30 cellular contexts compared by ENCODE assay signal in the genomic region with DNA sequence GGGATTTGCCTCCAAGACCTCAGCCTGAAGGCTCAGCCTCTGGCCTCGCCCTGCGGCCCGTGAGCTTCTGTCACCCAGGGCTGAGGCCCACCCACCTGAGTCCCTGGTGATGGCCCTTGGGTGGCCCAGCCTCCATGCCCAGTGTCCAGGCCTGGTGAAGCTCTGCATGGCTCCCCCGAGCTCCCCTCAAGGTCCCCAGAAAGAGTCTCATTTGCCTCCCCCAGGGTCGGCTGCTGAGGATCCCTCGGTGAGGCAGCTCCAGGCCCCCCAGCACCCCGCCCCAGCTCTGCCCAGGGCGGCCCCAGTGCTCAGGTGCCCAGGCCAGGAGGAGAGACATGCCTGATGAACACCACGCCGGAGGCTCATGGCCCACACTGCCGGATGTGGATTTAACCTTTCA. TPM values are rescaled to one million over a fixed set of nuclear protein-coding genes. Genes with fewer than 3 reads are reported as not detected.
"Had no signal": no experiment of that assay in that cellular context is flagged by ENCODE, and none has a peak within 500 bp of the region (broad histone marks: within the 10 kb centered on the region; RNA-seq: fewer than 3 reads in every experiment).

No MANE protein-coding gene starts in this region.

- H3K4me1 ChIP-seq: tibial artery, transverse colon, upper lobe of left lung, upper lobe of right lung, uterus had no signal

- H3K4me3 Mint-ChIP-seq: stimulated activated effector memory CD8-positive, alpha-beta T cell treated with anti-CD3 and anti-CD28 coated beads, Interleukin-12 subunit alpha, Interleukin-12 subunit beta, amount 100 ng/mL, for 72 hours; stimulated activated memory B cell treated with anti-CD40 and anti-IgM and Interleukin-4, amounts not matched to agents 10 μg/mL and 1 μg/mL and 100 μg/mL, for 72 hours; stimulated activated naive B cell treated with anti-CD40 and anti-IgM and Interleukin-4, amounts not matched to agents 10 μg/mL and 1 μg/mL and 100 μg/mL, for 72 hours; stimulated activated naive CD8-positive, alpha-beta T cell treated with anti-CD3 and anti-CD28 coated beads, Interleukin-15, amount 100 ng/mL, for 72 hours; stimulated activated naive CD8-positive, alpha-beta T cell treated with anti-CD3 and anti-CD28 coated beads, Interleukin-15, Interleukin-2, amounts not matched to agents 100 ng/mL and 50 ng/mL, for 24 hours; type B pancreatic cell had no signal

- H3K36me3 ChIP-seq: stomach, suprapubic skin, thoracic aorta, thyroid gland, tibial artery, tibial nerve, transverse colon, upper lobe of left lung, upper lobe of right lung, uterus, vagina had no signal

- DNase-seq: stimulated activated CD4-positive, alpha-beta T cell treated with anti-CD3 and anti-CD28 coated beads, Interleukin-2, amount 100 ng/mL, for 48 hours; stimulated activated CD4-positive, alpha-beta T cell treated with anti-CD3 and anti-CD28 coated beads, Interleukin-4, amount 100 ng/mL, for 24 hours; stimulated activated CD4-positive, alpha-beta T cell treated with anti-CD3 and anti-CD28 coated beads, Interleukin-4, amount 100 ng/mL, for 4 hours; stimulated activated naive B cell treated with anti-CD40 and anti-IgM and Interleukin-4, amounts not matched to agents 10 μg/mL and 1 μg/mL and 100 μg/mL, for 72 hours; stimulated activated naive CD4-positive, alpha-beta T cell; stimulated activated naive CD4-positive, alpha-beta T cell treated with Interleukin-2 at 50 U/mL for 16 hours; stimulated activated naive CD8-positive, alpha-beta T cell treated with anti-CD3 and anti-CD28 coated beads, Interleukin-15, amount 100 ng/mL, for 72 hours; stomach; substantia nigra; testis; thyroid gland; tibial artery; transverse colon; trophoblast cell; upper lobe of right lung; uterus had no signal

- ATAC-seq: stimulated activated effector memory CD8-positive, alpha-beta T cell treated with anti-CD3 and anti-CD28 coated beads, Interleukin-12 subunit alpha, Interleukin-12 subunit beta, amount 100 ng/mL, for 72 hours; stimulated activated memory B cell treated with anti-CD40 and anti-IgM and Interleukin-4, amounts not matched to agents 10 μg/mL and 1 μg/mL and 100 μg/mL, for 72 hours; stimulated activated naive B cell treated with anti-CD40 and anti-IgM and Interleukin-4, amounts not matched to agents 10 μg/mL and 1 μg/mL and 100 μg/mL, for 72 hours; stimulated activated naive CD8-positive, alpha-beta T cell treated with anti-CD3 and anti-CD28 coated beads, Interleukin-15, amount 100 ng/mL, for 72 hours; stimulated activated naive CD8-positive, alpha-beta T cell treated with anti-CD3 and anti-CD28 coated beads, Interleukin-15, Interleukin-2, amounts not matched to agents 100 U/mL and 50 U/mL, for 24 hours; upper lobe of right lung had no signal

- H3K9me3 Mint-ChIP-seq: stimulated activated effector memory CD8-positive, alpha-beta T cell treated with anti-CD3 and anti-CD28 coated beads, Interleukin-12 subunit alpha, Interleukin-12 subunit beta, amount 100 ng/mL, for 72 hours; stimulated activated memory B cell treated with anti-CD40 and anti-IgM and Interleukin-4, amounts not matched to agents 10 μg/mL and 1 μg/mL and 100 μg/mL, for 72 hours; stimulated activated naive B cell treated with anti-CD40 and anti-IgM and Interleukin-4, amounts not matched to agents 10 μg/mL and 1 μg/mL and 100 μg/mL, for 72 hours; stimulated activated naive CD8-positive, alpha-beta T cell treated with anti-CD3 and anti-CD28 coated beads, Interleukin-15, amount 100 ng/mL, for 72 hours; stimulated activated naive CD8-positive, alpha-beta T cell treated with anti-CD3 and anti-CD28 coated beads, Interleukin-15, Interleukin-2, amounts not matched to agents 100 ng/mL and 50 ng/mL, for 24 hours; type B pancreatic cell had no signal

- H3K4me1 Mint-ChIP-seq: stimulated activated memory B cell treated with anti-CD40 and anti-IgM and Interleukin-4, amounts not matched to agents 10 μg/mL and 1 μg/mL and 100 μg/mL, for 72 hours; stimulated activated naive B cell treated with anti-CD40 and anti-IgM and Interleukin-4, amounts not matched to agents 10 μg/mL and 1 μg/mL and 100 μg/mL, for 72 hours; stimulated activated naive CD8-positive, alpha-beta T cell treated with anti-CD3 and anti-CD28 coated beads, Interleukin-15, amount 100 ng/mL, for 72 hours had no signal

- H3K27me3 ChIP-seq: testis, thyroid gland, upper lobe of left lung, uterus, vagina had no signal

- H3K27ac ChIP-seq: stomach, suprapubic skin, testis, thoracic aorta, thyroid gland, tibial artery, tibial nerve, transverse colon, upper lobe of left lung, upper lobe of right lung, uterus, vagina had no signal

- H3K27me3 Mint-ChIP-seq: stimulated activated naive CD8-positive, alpha-beta T cell treated with anti-CD3 and anti-CD28 coated beads, Interleukin-15, amount 100 ng/mL, for 72 hours; stimulated activated naive CD8-positive, alpha-beta T cell treated with anti-CD3 and anti-CD28 coated beads, Interleukin-15, Interleukin-2, amounts not matched to agents 100 ng/mL and 50 ng/mL, for 24 hours; type B pancreatic cell had no signal

- H3K27ac Mint-ChIP-seq: stimulated activated effector memory CD8-positive, alpha-beta T cell treated with anti-CD3 and anti-CD28 coated beads, Interleukin-12 subunit alpha, Interleukin-12 subunit beta, amount 100 ng/mL, for 72 hours; stimulated activated memory B cell treated with anti-CD40 and anti-IgM and Interleukin-4, amounts not matched to agents 10 μg/mL and 1 μg/mL and 100 μg/mL, for 72 hours; stimulated activated naive CD8-positive, alpha-beta T cell treated with anti-CD3 and anti-CD28 coated beads, Interleukin-15, amount 100 ng/mL, for 72 hours; stimulated activated naive CD8-positive, alpha-beta T cell treated with anti-CD3 and anti-CD28 coated beads, Interleukin-15, Interleukin-2, amounts not matched to agents 100 ng/mL and 50 ng/mL, for 24 hours; type B pancreatic cell had no signal

- H3K36me3 Mint-ChIP-seq: stimulated activated effector memory CD8-positive, alpha-beta T cell treated with anti-CD3 and anti-CD28 coated beads, Interleukin-12 subunit alpha, Interleukin-12 subunit beta, amount 100 ng/mL, for 72 hours; stimulated activated memory B cell treated with anti-CD40 and anti-IgM and Interleukin-4, amounts not matched to agents 10 μg/mL and 1 μg/mL and 100 μg/mL, for 72 hours; stimulated activated naive B cell treated with anti-CD40 and anti-IgM and Interleukin-4, amounts not matched to agents 10 μg/mL and 1 μg/mL and 100 μg/mL, for 72 hours; type B pancreatic cell had no signal

- H3K4me3 ChIP-seq: stomach, suprapubic skin, testis, thoracic aorta, thyroid gland, tibial artery, tibial nerve, transverse colon, upper lobe of left lung, upper lobe of right lung, uterus, vagina had no signal

- H3K9me3 ChIP-seq: stomach, suprapubic skin, testis, thoracic aorta, thyroid gland, tibial artery, tibial nerve, transverse colon, upper lobe of left lung, upper lobe of right lung, uterus, vagina had no signal

RNA-seq across cellular contexts. Expression of a gene that starts 2.1 kb away (rescaled TPM):
- total RNA-seq: stomach, subcutaneous adipose tissue, thoracic aorta, thyroid gland, transverse colon, upper lobe of left lung, upper lobe of right lung had no signal

RNA-seq across cellular contexts. Expression of a gene that starts 12.8 kb away (rescaled TPM):
- total RNA-seq: stomach, subcutaneous adipose tissue, suprapubic skin, temporal lobe, testis, thoracic aorta, thyroid gland, transverse colon, upper lobe of right lung, ureter, urinary bladder, uterus, vagina had no signal
